14 cellular contexts compared by ENCODE assay signal in the genomic region with DNA sequence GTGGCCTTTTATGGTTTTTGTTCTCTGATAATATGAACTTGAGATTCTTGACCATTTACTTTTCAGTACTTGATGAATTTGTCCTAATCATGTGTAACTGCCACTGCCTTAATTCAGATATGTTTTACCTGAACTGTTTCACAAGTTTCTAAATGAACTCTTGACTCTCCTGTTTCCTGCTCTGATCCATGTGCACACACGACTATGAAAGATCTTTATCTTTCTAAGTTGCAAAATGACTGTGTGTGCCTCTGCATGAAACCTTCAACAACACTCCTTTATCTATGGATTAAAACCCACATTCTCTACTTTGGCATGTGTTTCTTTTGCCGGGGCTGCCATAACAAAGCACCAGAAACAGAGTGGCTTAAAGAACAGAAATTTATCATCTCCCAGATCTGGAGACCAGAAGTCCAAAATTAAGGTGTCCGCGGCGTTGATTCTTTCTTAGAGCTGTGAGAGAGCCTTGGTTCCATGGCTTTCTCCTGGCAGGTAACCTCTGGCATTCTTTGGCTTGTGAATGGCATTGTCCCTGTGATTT.
DNase-seq lines count a peak whose midpoint lies in the region; ATAC-seq and TF ChIP-seq lines count a peak whose summit lies in the region.
"Had no signal": no experiment of that assay in that cellular context is flagged by ENCODE, and none has a peak within 500 bp of the region (broad histone marks: within the 10 kb centered on the region; RNA-seq: fewer than 3 reads in every experiment).

No MANE protein-coding gene starts in this region.

- ATAC-seq in stimulated activated naive CD8-positive, alpha-beta T cell treated with anti-CD3 and anti-CD28 coated beads, Interleukin-15, amount 100 ng/mL, for 72 hours = peak; percentile 52
- ATAC-seq in stimulated activated naive CD8-positive, alpha-beta T cell treated with anti-CD3 and anti-CD28 coated beads, Interleukin-15, Interleukin-2, amounts not matched to agents 100 U/mL and 50 U/mL, for 24 hours = no peak
- peak; percentile 47 for ATAC-seq in HG03064 (IDR thresholded peaks at IDR 0.05; ENCODE audit: low read depth, unreplicated experiment)
- ATAC-seq in activated T-helper 17 cell treated with anti-CD3 and anti-CD28 coated beads, Interleukin-2, amount 50 U/mL, for 72 hours (replicated peaks) = peak; percentile 64
- no peak for ATAC-seq in left ventricle myocardium superior

- peak overlapping the region in 1 of 2 donors; percentile 21 for H3K27ac Mint-ChIP-seq in stimulated activated naive CD8-positive, alpha-beta T cell treated with anti-CD3 and anti-CD28 coated beads, Interleukin-15, amount 100 ng/mL, for 72 hours
- H3K27ac Mint-ChIP-seq in activated T-helper 17 cell treated with anti-CD3 and anti-CD28 coated beads, Interleukin-2, amount 50 U/mL, for 72 hours = no peak overlapping the region
- H3K27ac Mint-ChIP-seq: activated B cell treated with CpG ODN at 0.5 μM for 24 hours, naive B cell had no signal

- TF ChIP-seq POLR2A in Peyer's patch (IDR thresholded peaks at IDR 0.05) = no peak

- H3K4me3 Mint-ChIP-seq in stimulated activated naive CD8-positive, alpha-beta T cell treated with anti-CD3 and anti-CD28 coated beads, Interleukin-15, amount 100 ng/mL, for 72 hours = no peak overlapping the region
- H3K4me3 Mint-ChIP-seq in activated T-helper 17 cell treated with anti-CD3 and anti-CD28 coated beads, Interleukin-2, amount 50 U/mL, for 72 hours = no peak overlapping the region
- H3K4me3 Mint-ChIP-seq: activated B cell treated with CpG ODN at 0.5 μM for 24 hours, naive B cell had no signal

- H3K4me1 Mint-ChIP-seq in stimulated activated naive CD8-positive, alpha-beta T cell treated with anti-CD3 and anti-CD28 coated beads, Interleukin-15, amount 100 ng/mL, for 72 hours = peaks cover 17% of the 10 kb centered on the region
- H3K4me1 Mint-ChIP-seq in activated T-helper 17 cell treated with anti-CD3 and anti-CD28 coated beads, Interleukin-2, amount 50 U/mL, for 72 hours = no peaks in the 10 kb centered on the region
- H3K4me1 Mint-ChIP-seq: activated B cell treated with CpG ODN at 0.5 μM for 24 hours, naive B cell had no signal

- H3K4me3 ChIP-seq in Peyer's patch = no peak overlapping the region
- H3K4me3 ChIP-seq: transverse colon had no signal

- H3K36me3 ChIP-seq in Peyer's patch = no peaks in the 10 kb centered on the region
- H3K36me3 ChIP-seq: transverse colon had no signal

- H3K36me3 Mint-ChIP-seq in activated T-helper 17 cell treated with anti-CD3 and anti-CD28 coated beads, Interleukin-2, amount 50 U/mL, for 72 hours (ENCODE audit: low read depth) = no peaks in the 10 kb centered on the region

- no peak for TF ChIP-seq CTCF in Peyer's patch (IDR thresholded peaks at IDR 0.05)

- peaks cover 27% of the 10 kb centered on the region for H3K27me3 Mint-ChIP-seq in stimulated activated naive CD8-positive, alpha-beta T cell treated with anti-CD3 and anti-CD28 coated beads, Interleukin-15, amount 100 ng/mL, for 72 hours
- H3K27me3 Mint-ChIP-seq in activated T-helper 17 cell treated with anti-CD3 and anti-CD28 coated beads, Interleukin-2, amount 50 U/mL, for 72 hours = peaks cover 27% of the 10 kb centered on the region
- H3K27me3 Mint-ChIP-seq: activated B cell treated with CpG ODN at 0.5 μM for 24 hours had no signal

- H3K27ac ChIP-seq in Peyer's patch = no peak overlapping the region

- intact Hi-C loops in left ventricle myocardium superior (cut with micrococcal nuclease) = no loop called here

- H3K4me1 ChIP-seq in Peyer's patch = no peaks in the 10 kb centered on the region

- peaks cover 0 to 9% of the 10 kb centered on the region in 2 donors for H3K9me3 Mint-ChIP-seq in stimulated activated naive CD8-positive, alpha-beta T cell treated with anti-CD3 and anti-CD28 coated beads, Interleukin-15, amount 100 ng/mL, for 72 hours
- H3K9me3 Mint-ChIP-seq in activated T-helper 17 cell treated with anti-CD3 and anti-CD28 coated beads, Interleukin-2, amount 50 U/mL, for 72 hours = no peaks in the 10 kb centered on the region

- no peak for DNase-seq in stimulated activated naive CD8-positive, alpha-beta T cell treated with anti-CD3 and anti-CD28 coated beads, Interleukin-15, amount 100 ng/mL, for 72 hours
- no peak for DNase-seq in stimulated activated naive CD8-positive, alpha-beta T cell treated with anti-CD3 and anti-CD28 coated beads, Interleukin-15, Interleukin-2, amounts not matched to agents 100 U/mL and 50 U/mL, for 24 hours
- DNase-seq in Peyer's patch = no peak
- no peak for DNase-seq in NCI-H748 (lab: John Stamatoyannopoulos, UW; ENCODE audit: unreplicated experiment)
- DNase-seq in hepatic stellate cell (ENCODE audit: low spot score) = no peak
- no peak for DNase-seq in left ventricle myocardium superior
- DNase-seq: activated B cell treated with CpG ODN at 0.5 μM for 24 hours; activated naive CD4-positive, alpha-beta T cell treated with anti-CD3 and anti-CD28 coated beads, Interleukin-2, amount 50 U/mL, for 16 hours; naive B cell; NCI-H1417; NCI-H82; transverse colon had no signal

- H3K27me3 ChIP-seq in Peyer's patch = no peaks in the 10 kb centered on the region
- H3K27me3 ChIP-seq: transverse colon had no signal

- peaks cover 0 to 5% (median 0%) of the 10 kb centered on the region in 4 donors for H3K9me3 ChIP-seq in Peyer's patch
- H3K9me3 ChIP-seq: transverse colon had no signal

Comparison
In these comparisons a context has a peak if more than half of its experiments do, and no peak if none do; other contexts are left out.
1. ATAC-seq: peak in stimulated activated naive CD8-positive, alpha-beta T cell treated with anti-CD3 and anti-CD28 coated beads, Interleukin-15, amount 100 ng/mL, for 72 hours (single experiment), HG03064 (single experiment) and activated T-helper 17 cell treated with anti-CD3 and anti-CD28 coated beads, Interleukin-2, amount 50 U/mL, for 72 hours (single experiment); none in stimulated activated naive CD8-positive, alpha-beta T cell treated with anti-CD3 and anti-CD28 coated beads, Interleukin-15, Interleukin-2, amounts not matched to agents 100 U/mL and 50 U/mL, for 24 hours (single experiment) and left ventricle myocardium superior (single experiment).